In genomic region chr2:217610411-217610814, GRCh38 we compare ENCODE assay signal across 8 cellular contexts.
A peak's percentile ranks its signal among the peaks of the same experiment; 100 is the strongest.
DNase-seq lines count a peak whose midpoint lies in the region; ATAC-seq and TF ChIP-seq lines count a peak whose summit lies in the region.

No MANE protein-coding gene starts in this region.

- peak overlapping the region; percentile 62 for H3K4me3 Mint-ChIP-seq in activated naive CD4-positive, alpha-beta T cell treated with anti-CD3 and anti-CD28 coated beads, Interleukin-2, amount 50 U/mL, for 24 hours

- peak overlapping the region; percentile 91 for H3K27ac Mint-ChIP-seq in activated naive CD4-positive, alpha-beta T cell treated with anti-CD3 and anti-CD28 coated beads, Interleukin-2, amount 50 U/mL, for 24 hours

- H3K4me1 Mint-ChIP-seq in activated naive CD4-positive, alpha-beta T cell treated with anti-CD3 and anti-CD28 coated beads, Interleukin-2, amount 50 U/mL, for 24 hours, result peaks cover 63% of the 10 kb centered on the region

- TF ChIP-seq CTCF in brain microvascular endothelial cell (IDR thresholded peaks at IDR 0.05; ENCODE audit: low read depth, low read length, missing control alignments), result no peak

- no peaks in the 10 kb centered on the region for H3K27me3 Mint-ChIP-seq in activated naive CD4-positive, alpha-beta T cell treated with anti-CD3 and anti-CD28 coated beads, Interleukin-2, amount 50 U/mL, for 24 hours

- peak; percentile 94 for DNase-seq in NCI-H774 (lab: John Stamatoyannopoulos, UW)
- peak; percentile 19 to 38 (median 24) for DNase-seq in stimulated activated CD4-positive, alpha-beta T cell treated with anti-CD3 and anti-CD28 coated beads, TNF-alpha, amount 100 ng/mL, for 4 hours (ENCODE audit: low read depth in 3 of 3)
- DNase-seq in brain microvascular endothelial cell, result no peak
- DNase-seq in ACHN, result no peak
- no peak for DNase-seq in nucleus accumbens (lab: John Stamatoyannopoulos, UW)
- DNase-seq in T1000 (lab: John Stamatoyannopoulos, UW), result no peak

- H3K4me3 ChIP-seq in brain microvascular endothelial cell (ENCODE audit: low read depth, low read length), result no peak overlapping the region

- no peaks in the 10 kb centered on the region for H3K36me3 ChIP-seq in brain microvascular endothelial cell (replicated peaks)

- in situ Hi-C loops in brain microvascular endothelial cell (cut with HindIII; ENCODE audit: low pct_ligation_motif_present, low sequenced_read_pairs), result no loop called here
- in situ Hi-C loops in ACHN (cut with HindIII; ENCODE audit: low pct_ligation_motif_present, low pct_unique_long_range_greater_than_20kb, low sequenced_read_pairs), result no loop called here

- H3K9me3 Mint-ChIP-seq in activated naive CD4-positive, alpha-beta T cell treated with anti-CD3 and anti-CD28 coated beads, Interleukin-2, amount 50 U/mL, for 24 hours, result no peaks in the 10 kb centered on the region

- H3K27me3 ChIP-seq in brain microvascular endothelial cell (replicated peaks), result no peaks in the 10 kb centered on the region

- peak; percentile 56 for ATAC-seq in GM19351 (IDR thresholded peaks at IDR 0.05; ENCODE audit: unreplicated experiment)

- H3K27ac ChIP-seq in brain microvascular endothelial cell, result no peak overlapping the region

- H3K36me3 Mint-ChIP-seq in activated naive CD4-positive, alpha-beta T cell treated with anti-CD3 and anti-CD28 coated beads, Interleukin-2, amount 50 U/mL, for 24 hours, result no peaks in the 10 kb centered on the region

Comparison
In these comparisons a context has a peak if more than half of its experiments do, and no peak if none do; other contexts are left out.
1. DNase-seq: peak in NCI-H774 (single experiment) and stimulated activated CD4-positive, alpha-beta T cell treated with anti-CD3 and anti-CD28 coated beads, TNF-alpha, amount 100 ng/mL, for 4 hours (3 of 3); none in brain microvascular endothelial cell (single experiment), ACHN (single experiment), nucleus accumbens (0 of 56) and T1000 (single experiment).